Comparison of ENCODE assay signal across 22 cellular contexts in genomic region chr6:11605507-11605905, GRCh38.
DNase-seq lines count a peak whose midpoint lies in the region; ATAC-seq and TF ChIP-seq lines count a peak whose summit lies in the region.
"Had no signal": no experiment of that assay in that cellular context is flagged by ENCODE, and none has a peak within 500 bp of the region (broad histone marks: within the 10 kb centered on the region; RNA-seq: fewer than 3 reads in every experiment).

No MANE protein-coding gene starts in this region.

- H2BK120ac ChIP-seq in neuronal stem cell (ENCODE audit: low read depth, low read length): no peak overlapping the region

- peak overlapping the region; percentile 22 for H3K27ac Mint-ChIP-seq in type B pancreatic cell
- no peak overlapping the region for H3K27ac Mint-ChIP-seq in activated naive CD4-positive, alpha-beta T cell treated with anti-CD3 and anti-CD28 coated beads for 36 hours
- H3K27ac Mint-ChIP-seq: activated naive CD8-positive, alpha-beta T cell treated with anti-CD3 and anti-CD28 coated beads, Interleukin-2, amount 50 U/mL, for 24 hours; dendritic cell treated with granulocyte-macrophage colony-stimulating factor and Interleukin-4, amounts not matched to agents 40 ng/mL and 50 ng/mL, for 4 days; IgD-negative memory B cell had no signal

- H2BK5ac ChIP-seq in neuronal stem cell (ENCODE audit: low read length): no peak overlapping the region

- no peaks in the 10 kb centered on the region for H3K79me1 ChIP-seq in neuronal stem cell (ENCODE audit: low read depth, low read length)

- H3K4ac ChIP-seq in neuronal stem cell (ENCODE audit: low read length): no peak overlapping the region

- H3K27ac ChIP-seq in liver (ENCODE audit: low read depth in 1 of 2, low read length in 2 of 2): no peak overlapping the region
- H3K27ac ChIP-seq in right lobe of liver: no peak overlapping the region
- peak overlapping the region; percentile 20 to 77 (median 52) for H3K27ac ChIP-seq in esophagus squamous epithelium
- H3K27ac ChIP-seq in neuronal stem cell (replicated peaks; ENCODE audit: low read length): peak overlapping the region; percentile 59
- H3K27ac ChIP-seq: VCaP had no signal

- H3K9me3 Mint-ChIP-seq in type B pancreatic cell: peaks cover 3% of the 10 kb centered on the region
- no peaks in the 10 kb centered on the region for H3K9me3 Mint-ChIP-seq in activated naive CD4-positive, alpha-beta T cell treated with anti-CD3 and anti-CD28 coated beads for 36 hours
- H3K9me3 Mint-ChIP-seq: activated naive CD8-positive, alpha-beta T cell treated with anti-CD3 and anti-CD28 coated beads, Interleukin-2, amount 50 U/mL, for 24 hours; dendritic cell treated with granulocyte-macrophage colony-stimulating factor and Interleukin-4, amounts not matched to agents 40 ng/mL and 50 ng/mL, for 4 days had no signal

- no peaks in the 10 kb centered on the region for H3K36me3 Mint-ChIP-seq in type B pancreatic cell
- no peaks in the 10 kb centered on the region for H3K36me3 Mint-ChIP-seq in activated naive CD4-positive, alpha-beta T cell treated with anti-CD3 and anti-CD28 coated beads for 36 hours (ENCODE audit: low read depth)
- H3K36me3 Mint-ChIP-seq: IgD-negative memory B cell had no signal

- H4K8ac ChIP-seq in neuronal stem cell (ENCODE audit: low read depth, low read length): no peak overlapping the region

- peak overlapping the region; percentile 5 for H3K4me3 Mint-ChIP-seq in type B pancreatic cell
- H3K4me3 Mint-ChIP-seq in activated naive CD4-positive, alpha-beta T cell treated with anti-CD3 and anti-CD28 coated beads for 36 hours: no peak overlapping the region
- H3K4me3 Mint-ChIP-seq: activated naive CD8-positive, alpha-beta T cell treated with anti-CD3 and anti-CD28 coated beads, Interleukin-2, amount 50 U/mL, for 24 hours; dendritic cell treated with granulocyte-macrophage colony-stimulating factor and Interleukin-4, amounts not matched to agents 40 ng/mL and 50 ng/mL, for 4 days; IgD-negative memory B cell had no signal

- no peaks in the 10 kb centered on the region for H3K27me3 Mint-ChIP-seq in type B pancreatic cell
- H3K27me3 Mint-ChIP-seq in activated naive CD4-positive, alpha-beta T cell treated with anti-CD3 and anti-CD28 coated beads for 36 hours (ENCODE audit: low read depth): peaks cover 3% of the 10 kb centered on the region

- ATAC-seq in right lobe of liver: no peak
- ATAC-seq: activated naive CD8-positive, alpha-beta T cell treated with anti-CD3 and anti-CD28 coated beads, Interleukin-2, amount 50 U/mL, for 24 hours had no signal

- CTCF ChIA-PET in activated naive CD4-positive, alpha-beta T cell treated with anti-CD3 and anti-CD28 coated beads for 36 hours (lab: Charles Lee): no interaction called here

- no peaks in the 10 kb centered on the region for H3K27me3 ChIP-seq in liver (ENCODE audit: control insufficient read depth in 4 of 4, insufficient read depth in 4 of 4, low read length in 3 of 4)
- no peaks in the 10 kb centered on the region for H3K27me3 ChIP-seq in right lobe of liver
- H3K27me3 ChIP-seq in esophagus squamous epithelium: no peaks in the 10 kb centered on the region
- H3K27me3 ChIP-seq in neuronal stem cell (ENCODE audit: control insufficient read depth in 3 of 3, insufficient read depth in 3 of 3, low read depth in 1 of 3, low read length in 3 of 3): no peaks in the 10 kb centered on the region

- H3K4me3 ChIP-seq in liver (ENCODE audit: low read depth in 1 of 3, low read length in 3 of 3) (no peak overlapping the region), right lobe of liver (no peak overlapping the region), esophagus squamous epithelium (no peak overlapping the region), neuronal stem cell (ENCODE audit: low read length in 2 of 2) (no peak overlapping the region)

- H2AK5ac ChIP-seq in neuronal stem cell (ENCODE audit: low read depth, low read length): no peak overlapping the region

- H4K91ac ChIP-seq in neuronal stem cell (ENCODE audit: low read depth, low read length, poor library complexity): no peak overlapping the region

- no peak overlapping the region for H3K18ac ChIP-seq in neuronal stem cell (ENCODE audit: low read length)

- no peak overlapping the region for H3K14ac ChIP-seq in neuronal stem cell (ENCODE audit: low read length)

- H3K36me3 ChIP-seq in liver (ENCODE audit: control insufficient read depth in 4 of 4, insufficient read depth in 3 of 4, low read depth in 1 of 4, low read length in 3 of 4) (no peaks in the 10 kb centered on the region), right lobe of liver (no peaks in the 10 kb centered on the region), esophagus squamous epithelium (no peaks in the 10 kb centered on the region), neuronal stem cell (replicated peaks in 1 of 2; ENCODE audit: control insufficient read depth in 2 of 2, insufficient read depth in 2 of 2, low read length in 2 of 2) (no peaks in the 10 kb centered on the region)

- H3K4me1 ChIP-seq in liver (ENCODE audit: control insufficient read depth in 4 of 4, insufficient read depth in 4 of 4, low read length in 3 of 4) (peaks cover 0 to 4% (median under 1%) of the 10 kb centered on the region in 4 donors), right lobe of liver (peaks cover 0 to 4% (median 0%) of the 10 kb centered on the region in 4 donors), esophagus squamous epithelium (peaks cover 0 to 47% (median 23%) of the 10 kb centered on the region in 3 donors), neuronal stem cell (ENCODE audit: control insufficient read depth in 2 of 2, insufficient read depth in 1 of 2, low read depth in 1 of 2, low read length in 2 of 2) (peaks cover 29 to 30% of the 10 kb centered on the region in 2 donors)

- H2BK12ac ChIP-seq in neuronal stem cell (ENCODE audit: low read length): no peak overlapping the region

- TF ChIP-seq CTCF in liver (IDR thresholded peaks at IDR 0.05; ENCODE audit: low read depth, low read length, missing input control): no peak
- no peak for TF ChIP-seq CTCF in right lobe of liver (IDR thresholded peaks at IDR 0.05)
- TF ChIP-seq CTCF in esophagus squamous epithelium (IDR thresholded peaks at IDR 0.05): no peak
- TF ChIP-seq CTCF in type B pancreatic cell (conservative IDR thresholded peaks at IDR 0.05): no peak

- H2AFZ ChIP-seq in neuronal stem cell (ENCODE audit: low read length): peak overlapping the region; percentile 79

- intact Hi-C loops in right lobe of liver (cut with DNase I): no loop called here
- intact Hi-C loops in esophagus squamous epithelium (cut with DNase I): no loop called here
- intact Hi-C loops in activated naive CD4-positive, alpha-beta T cell treated with anti-CD3 and anti-CD28 coated beads for 36 hours (cut with micrococcal nuclease): no loop called here

- DNase-seq in right lobe of liver (no peak), esophagus squamous epithelium (lab: John Stamatoyannopoulos, UW) (no peak), neuronal stem cell (ENCODE audit: low spot score) (no peak), type B pancreatic cell (ENCODE audit: extremely low spot score, unreplicated experiment) (no peak), NCI-H748 (lab: John Stamatoyannopoulos, UW; ENCODE audit: unreplicated experiment) (no peak), erythroblast (lab: John Stamatoyannopoulos, UW) (no peak)
- no peak for DNase-seq in activated naive CD4-positive, alpha-beta T cell treated with anti-CD3 and anti-CD28 coated beads for 36 hours
- DNase-seq: activated CD4-positive, alpha-beta T cell treated with anti-CD3 and anti-CD28 coated beads, Interleukin-2, amount 50 U/mL, for 1 hour; activated naive CD8-positive, alpha-beta T cell treated with anti-CD3 and anti-CD28 coated beads, Interleukin-2, amount 50 U/mL, for 24 hours; foreskin melanocyte; midbrain; MM.1S; NCI-H1436 treated with DMSO at 0.1 percent for 48 hours; NCI-H2171 treated with DMSO at 0.1 percent for 48 hours; NCI-H774; SHP77 treated with DMSO at 0.1 percent for 48 hours; stimulated activated CD4-positive, alpha-beta T cell treated with anti-CD3 and anti-CD28 coated beads, Interleukin-15, amount 100 ng/mL, for 24 hours; T-helper 2 cell had no signal

- H3K23ac ChIP-seq in neuronal stem cell (ENCODE audit: low read depth, low read length, poor library complexity): no peak overlapping the region

- H3K4me1 Mint-ChIP-seq in type B pancreatic cell (ENCODE audit: unreplicated experiment): peaks cover 45% of the 10 kb centered on the region
- peaks cover 6% of the 10 kb centered on the region for H3K4me1 Mint-ChIP-seq in activated naive CD4-positive, alpha-beta T cell treated with anti-CD3 and anti-CD28 coated beads for 36 hours (ENCODE audit: low read depth)
- H3K4me1 Mint-ChIP-seq: activated naive CD8-positive, alpha-beta T cell treated with anti-CD3 and anti-CD28 coated beads, Interleukin-2, amount 50 U/mL, for 24 hours had no signal

- H3K4me2 ChIP-seq in neuronal stem cell (ENCODE audit: insufficient read depth, low read length, poor library complexity, severe bottlenecking): no peak overlapping the region

- TF ChIP-seq POLR2A in right lobe of liver (IDR thresholded peaks at IDR 0.05) (no peak), esophagus squamous epithelium (IDR thresholded peaks at IDR 0.05) (no peak), erythroblast (IDR thresholded peaks at IDR 0.05; ENCODE audit: low read length) (no peak)

- H3K9me3 ChIP-seq in liver (ENCODE audit: control insufficient read depth in 4 of 4, low read length in 3 of 4): no peaks in the 10 kb centered on the region
- H3K9me3 ChIP-seq in right lobe of liver: no peaks in the 10 kb centered on the region
- no peaks in the 10 kb centered on the region for H3K9me3 ChIP-seq in esophagus squamous epithelium
- no peaks in the 10 kb centered on the region for H3K9me3 ChIP-seq in neuronal stem cell (replicated peaks in 1 of 2; ENCODE audit: control insufficient read depth in 2 of 2, insufficient read depth in 1 of 2, low read depth in 1 of 2, low read length in 2 of 2)

- no peak overlapping the region for H2BK15ac ChIP-seq in neuronal stem cell (ENCODE audit: low read length)

- no peak overlapping the region for H3K9ac ChIP-seq in liver (ENCODE audit: low read depth in 1 of 2, low read length in 2 of 2)
- no peak overlapping the region for H3K9ac ChIP-seq in neuronal stem cell (ENCODE audit: low read depth, low read length, poor library complexity)

- WGBS in liver: 71% methylated on average over 4 of the region's 4 CpGs
- WGBS in right lobe of liver (ENCODE audit: insufficient coverage, low coverage, low lambda C conversion rate, missing lambda C conversion rate): 62% methylated on average over 4 of the region's 4 CpGs
- WGBS in esophagus squamous epithelium, 2 donors: 66 to 73% methylated on average over 4 of the region's 4 CpGs
- WGBS in neuronal stem cell (ENCODE audit: extremely low coverage in 2 of 2, insufficient read length in 2 of 2, insufficient replicate concordance in 1 of 2), 2 donors: no CpG with 5 or more reads among the region's 4 CpGs

- no peak for TF ChIP-seq RAD21 in liver (IDR thresholded peaks at IDR 0.05)

TF ChIP-seq in liver, 16 proteins besides CTCF, POLR2A, EP300 and RAD21 (continues in another document):
- no peak for TF ChIP-seq SP1 (IDR thresholded peaks at IDR 0.05)

Comparison
In these comparisons a context has a peak if more than half of its experiments do, and no peak if none do; other contexts are left out.
1. H3K27ac ChIP-seq: peak in esophagus squamous epithelium (4 of 4) and neuronal stem cell (single experiment); none in liver (0 of 2) and right lobe of liver (0 of 3).